ENCODE assay signal across 8 cellular contexts in genomic region chr19:55339225-55340143, GRCh38. TPM values are rescaled to one million over a fixed set of nuclear protein-coding genes. Genes with fewer than 3 reads are reported as not detected.
DNase-seq lines count a peak whose midpoint lies in the region; ATAC-seq and TF ChIP-seq lines count a peak whose summit lies in the region.

Gene KMT5C (plus strand): TSS chr19:55339876. CDS start chr19:55341937, 2,061 bp downstream.

- DNase-seq in NCI-H1436 (lab: John Stamatoyannopoulos, UW) (peak; percentile 100), T follicular helper cell (ENCODE audit: low read depth) (peak; percentile 100), adipocyte (ENCODE audit: low read depth) (peak; percentile 100), cardiac muscle cell (ENCODE audit: low read depth in 1 of 2, low spot score in 1 of 2) (peak; percentile 100), transverse colon (peak; percentile 100)

- peak within 1 kb of the TSS; percentile 100 for H3K4me2 ChIP-seq in parathyroid adenoma (ENCODE audit: low read length)

- H3K27me3 ChIP-seq in adipocyte (replicated peaks; ENCODE audit: control insufficient read depth, insufficient read depth, low read length) (peaks cover 9% of the 10 kb centered on the region), cardiac muscle cell (no peaks in the 10 kb centered on the region), parathyroid adenoma (ENCODE audit: control insufficient read depth, insufficient read depth, low read length) (no peaks in the 10 kb centered on the region), transverse colon (no peaks in the 10 kb centered on the region)

- TF ChIP-seq EP300 in transverse colon (IDR thresholded peaks at IDR 0.05; ENCODE audit: low read depth), result no peak

- in situ Hi-C loops in transverse colon (cut with MboI; ENCODE audit: low pct_ligation_motif_present in 1 of 4, low pct_unique_long_range_greater_than_20kb in 1 of 4, low sequenced_read_pairs in 3 of 4), result no loop called here

- WGBS in transverse colon (ENCODE audit: low coverage in 1 of 2), 2 donors, result 0% methylated on average over 10 to 71 of the region's 84 CpGs

- peaks cover 13% of the 10 kb centered on the region for H3K36me3 ChIP-seq in adipocyte (ENCODE audit: control insufficient read depth, insufficient read depth, low read length, severe bottlenecking)
- peaks cover 20% of the 10 kb centered on the region for H3K36me3 ChIP-seq in cardiac muscle cell
- no peaks in the 10 kb centered on the region for H3K36me3 ChIP-seq in parathyroid adenoma (ENCODE audit: control insufficient read depth, insufficient read depth, low read length)
- H3K36me3 ChIP-seq in transverse colon, result no peaks in the 10 kb centered on the region

- H3K4me3 ChIP-seq in GM12875 (ENCODE audit: low read depth, low read length), result peak within 1 kb of the TSS; percentile 72
- peak within 1 kb of the TSS; percentile 92 for H3K4me3 ChIP-seq in adipocyte (ENCODE audit: low read length)
- H3K4me3 ChIP-seq in cardiac muscle cell, result peak within 1 kb of the TSS; percentile 89
- peak within 1 kb of the TSS; percentile 96 for H3K4me3 ChIP-seq in parathyroid adenoma (ENCODE audit: low read depth, low read length)
- peak within 1 kb of the TSS; percentile 46 to 96 (median 81) for H3K4me3 ChIP-seq in transverse colon

- intact Hi-C loops in transverse colon (cut with DNase I; ENCODE audit: low total_unique reads), result loop anchor here (2.0 kb wide), 1 partner anchor 67 kb away; the partner anchor contains the start of gene UBE2S

- H3K4me1 ChIP-seq in adipocyte (ENCODE audit: control insufficient read depth, insufficient read depth, low read length), result peaks cover 17% of the 10 kb centered on the region
- H3K4me1 ChIP-seq in cardiac muscle cell (ENCODE audit: low read depth), result no peaks in the 10 kb centered on the region
- H3K4me1 ChIP-seq in parathyroid adenoma, result peaks cover 7% of the 10 kb centered on the region
- peaks cover 6 to 32% (median 21%) of the 10 kb centered on the region in 4 donors for H3K4me1 ChIP-seq in transverse colon

- peaks cover 4% of the 10 kb centered on the region for H3K79me2 ChIP-seq in parathyroid adenoma

- ATAC-seq in HG02798 (IDR thresholded peaks at IDR 0.05; ENCODE audit: poor library complexity, unreplicated experiment), result peak; percentile 84

- peak within 1 kb of the TSS; percentile 93 for H3K27ac ChIP-seq in cardiac muscle cell
- H3K27ac ChIP-seq in parathyroid adenoma, result peak within 1 kb of the TSS; percentile 99
- H3K27ac ChIP-seq in transverse colon, result peak within 1 kb of the TSS; percentile 94 to 99 (median 98)

- H2AFZ ChIP-seq in parathyroid adenoma, result peak within 1 kb of the TSS; percentile 95

- TF ChIP-seq CTCF in GM12875 (IDR thresholded peaks at IDR 0.05; ENCODE audit: borderline replicate concordance, insufficient read depth, low read depth, low read length), result no peak
- peak; percentile 39 for TF ChIP-seq CTCF in cardiac muscle cell (IDR thresholded peaks at IDR 0.05; ENCODE audit: low read depth, low read length)
- peak; percentile 55 for TF ChIP-seq CTCF in parathyroid adenoma (IDR thresholded peaks at IDR 0.05)
- TF ChIP-seq CTCF in transverse colon (IDR thresholded peaks at IDR 0.05), result peak; percentile 29 to 70 (median 38)

- H3K9ac ChIP-seq in adipocyte (ENCODE audit: low read length) (peak within 1 kb of the TSS; percentile 94), parathyroid adenoma (peak within 1 kb of the TSS; percentile 93)

- H3K9me3 ChIP-seq in adipocyte (ENCODE audit: control insufficient read depth, low read length) (no peaks in the 10 kb centered on the region), cardiac muscle cell (ENCODE audit: low read depth) (no peaks in the 10 kb centered on the region), parathyroid adenoma (ENCODE audit: control insufficient read depth, low read length) (no peaks in the 10 kb centered on the region), transverse colon (no peaks in the 10 kb centered on the region)

- TF ChIP-seq POLR2A in transverse colon (IDR thresholded peaks at IDR 0.05), result peak; percentile 97

RNA-seq across cellular contexts. Expression of gene KMT5C, which starts in this region (rescaled TPM):
- total RNA-seq in cardiac muscle cell (58.9 and 82.4 TPM in 2 replicates), transverse colon (10 to 100 TPM; 27.8 to 80.8 (median 31.3) TPM)
- 63.5 and 81.7 TPM in 2 replicates for polyA plus RNA-seq in cardiac muscle cell

Comparison
In these comparisons a context has a peak if more than half of its experiments do, and no peak if none do; other contexts are left out.
1. Peak in every context shown above with its lines: DNase-seq, ATAC-seq, H3K4me3 ChIP-seq and H3K27ac ChIP-seq.